ENCODE assay signal across 18 cellular contexts in the genomic region with DNA sequence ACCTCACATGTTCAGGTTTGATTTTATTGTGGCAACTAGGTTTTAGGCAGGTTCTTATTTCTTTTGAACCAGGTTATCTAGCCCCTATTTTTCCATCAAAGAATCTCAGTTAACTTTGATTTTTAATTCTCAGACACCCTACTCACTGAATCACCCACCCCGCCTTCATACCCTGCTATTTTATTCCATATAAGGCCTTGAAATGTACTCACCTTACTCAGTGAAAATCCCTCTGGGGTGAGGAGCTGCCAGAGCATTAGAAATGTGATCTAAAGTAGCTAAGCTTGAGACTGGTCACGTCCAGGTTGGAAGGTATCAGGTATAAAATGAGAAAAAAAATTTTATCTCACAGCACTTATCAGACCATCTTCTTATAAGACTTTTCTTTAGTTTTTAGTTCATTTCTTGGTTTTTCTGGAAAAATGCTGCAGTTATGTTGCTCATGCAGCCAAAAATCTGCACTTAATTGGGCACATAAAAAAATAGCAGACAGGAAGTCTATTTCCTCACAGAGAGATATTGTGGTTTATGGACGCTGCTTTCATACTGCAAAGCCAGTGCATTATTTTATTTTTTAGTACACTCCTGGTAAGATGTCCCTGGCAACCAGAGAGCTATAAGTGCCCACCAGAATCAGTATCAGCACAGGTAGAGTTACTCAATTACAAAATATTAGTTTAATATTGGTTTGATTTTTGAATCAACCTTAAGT.
DNase-seq lines count a peak whose midpoint lies in the region; ATAC-seq and TF ChIP-seq lines count a peak whose summit lies in the region.
"Had no signal": no experiment of that assay in that cellular context is flagged by ENCODE, and none has a peak within 500 bp of the region (broad histone marks: within the 10 kb centered on the region; RNA-seq: fewer than 3 reads in every experiment).

No MANE protein-coding gene starts in this region.

- H3K9me3 Mint-ChIP-seq in endothelial cell (ENCODE audit: unreplicated experiment) = no peaks in the 10 kb centered on the region
- H3K9me3 Mint-ChIP-seq: naive thymus-derived CD8-positive, alpha-beta T cell had no signal

- no peaks in the 10 kb centered on the region for H3K36me3 Mint-ChIP-seq in endothelial cell (ENCODE audit: low read depth, unreplicated experiment)
- H3K36me3 Mint-ChIP-seq: naive thymus-derived CD8-positive, alpha-beta T cell had no signal

- peaks cover 30% of the 10 kb centered on the region for H3K4me1 Mint-ChIP-seq in endothelial cell (ENCODE audit: unreplicated experiment)

- H3K27me3 ChIP-seq in SJSA1 (replicated peaks) = no peaks in the 10 kb centered on the region
- peaks cover 3% of the 10 kb centered on the region; the same call in 1 of the 2 replicates for H3K27me3 ChIP-seq in MG63
- H3K27me3 ChIP-seq: spleen, testis had no signal

- DNase-seq in GM03348 (ENCODE audit: low spot score) = peak; percentile 31
- no peak for DNase-seq in SJSA1 (ENCODE audit: low read depth in 1 of 2, low spot score in 2 of 2)
- DNase-seq in endothelial cell (ENCODE audit: low spot score) = no peak
- DNase-seq in renal cortical epithelial cell (ENCODE audit: low read depth) = peak; percentile 27
- no peak for DNase-seq in hypothalamus (lab: John Stamatoyannopoulos, UW)
- DNase-seq in MG63 = no peak
- DNase-seq: activated CD4-positive, alpha-beta T cell treated with anti-CD3 and anti-CD28 coated beads for 48 hours; activated CD8-positive, alpha-beta memory T cell treated with anti-CD3 and anti-CD28 coated beads, Interleukin-2, amount 50 U/mL, for 4 hours; activated gamma-delta T cell treated with Interleukin-2 at 50 U/mL for 16 hours; naive thymus-derived CD8-positive, alpha-beta T cell; NCI-H2029; NCI-H524; spleen; testis had no signal

- ATAC-seq in HG03139 (IDR thresholded peaks at IDR 0.05; ENCODE audit: unreplicated experiment) = no peak
- ATAC-seq: naive thymus-derived CD8-positive, alpha-beta T cell had no signal

- H3K27me3 Mint-ChIP-seq in endothelial cell (ENCODE audit: unreplicated experiment) = no peaks in the 10 kb centered on the region

- H3K27ac ChIP-seq in SJSA1 = 0 out of 2 replicates have a peak overlapping the region, but pooled peaks have one; percentile 2
- H3K27ac ChIP-seq: C4-2B, spleen, testis had no signal

- no peak overlapping the region for H3K4me3 Mint-ChIP-seq in endothelial cell (ENCODE audit: unreplicated experiment)
- H3K4me3 Mint-ChIP-seq: naive thymus-derived CD8-positive, alpha-beta T cell had no signal

- H3K36me3 ChIP-seq in SJSA1 (no peaks in the 10 kb centered on the region), MG63 (no peaks in the 10 kb centered on the region)
- H3K36me3 ChIP-seq: HAP-1, spleen had no signal

- H3K9me3 ChIP-seq in SJSA1 (replicated peaks) = no peaks in the 10 kb centered on the region
- no peaks in the 10 kb centered on the region for H3K9me3 ChIP-seq in MG63
- H3K9me3 ChIP-seq: HAP-1, spleen, testis had no signal

- peaks cover 14% of the 10 kb centered on the region for H3K4me1 ChIP-seq in SJSA1 (replicated peaks)
- H3K4me1 ChIP-seq: testis had no signal

- no peak overlapping the region for H3K4me3 ChIP-seq in SJSA1
- no peak overlapping the region for H3K4me3 ChIP-seq in MG63
- H3K4me3 ChIP-seq: HAP-1, lung, spleen, testis had no signal

- H3K27ac Mint-ChIP-seq in endothelial cell (ENCODE audit: unreplicated experiment) = peak overlapping the region; percentile 62
- H3K27ac Mint-ChIP-seq: naive thymus-derived CD8-positive, alpha-beta T cell had no signal

- no peak for TF ChIP-seq CTCF in endothelial cell (IDR thresholded peaks at IDR 0.05; ENCODE audit: unreplicated experiment)

Comparison
In these comparisons a context has a peak if more than half of its experiments do, and no peak if none do; other contexts are left out.
1. DNase-seq: peak in GM03348 (single experiment) and renal cortical epithelial cell (single experiment); none in SJSA1 (0 of 2), endothelial cell (single experiment), hypothalamus (0 of 51) and MG63 (single experiment).